In genomic region chr19:2693492-2693891, GRCh38 we compare ENCODE assay signal across 35 cellular contexts. TPM values are rescaled to one million over a fixed set of nuclear protein-coding genes. Genes with fewer than 3 reads are reported as not detected.
A peak's percentile ranks its signal among the peaks of the same experiment; 100 is the strongest.
DNase-seq lines count a peak whose midpoint lies in the region; ATAC-seq and TF ChIP-seq lines count a peak whose summit lies in the region.
"Had no signal": no experiment of that assay in that cellular context is flagged by ENCODE, and none has a peak within 500 bp of the region (broad histone marks: within the 10 kb centered on the region; RNA-seq: fewer than 3 reads in every experiment).

No MANE protein-coding gene starts in this region.

- H3K23ac ChIP-seq in mesendoderm (ENCODE audit: low read length): no peak overlapping the region

- no peak overlapping the region for H3K27ac Mint-ChIP-seq in neural progenitor cell
- H3K27ac Mint-ChIP-seq in activated naive CD4-positive, alpha-beta T cell treated with anti-CD3 and anti-CD28 coated beads, Interleukin-2, amount 10 ng/mL, durations not matched to agents 7 days and 5 days: no peak overlapping the region
- H3K27ac Mint-ChIP-seq: activated naive CD8-positive, alpha-beta T cell; CD4-positive, CD25-positive, alpha-beta regulatory T cell; stimulated activated naive CD8-positive, alpha-beta T cell treated with anti-CD3 and anti-CD28 coated beads, Interleukin-15, Interleukin-2, amounts not matched to agents 100 ng/mL and 50 ng/mL, for 24 hours had no signal

- H3K9me3 ChIP-seq in esophagus muscularis mucosa: no peaks in the 10 kb centered on the region
- no peaks in the 10 kb centered on the region for H3K9me3 ChIP-seq in neural progenitor cell (ENCODE audit: low read depth)
- H3K9me3 ChIP-seq: thyroid gland had no signal

- TF ChIP-seq POLR2A in esophagus muscularis mucosa (IDR thresholded peaks at IDR 0.05; ENCODE audit: low read depth): no peak

- peak; percentile 32 for ATAC-seq in Right ventricle myocardium superior (ENCODE audit: poor library complexity)
- ATAC-seq in Right ventricle myocardium inferior: no peak
- ATAC-seq in HG03469 (IDR thresholded peaks at IDR 0.05; ENCODE audit: unreplicated experiment): no peak

- no peak overlapping the region for H3K56ac ChIP-seq in mesendoderm (ENCODE audit: low read length)

- H3K4me1 ChIP-seq in esophagus muscularis mucosa (peaks cover 26 to 36% (median 28%) of the 10 kb centered on the region in 4 donors), mesendoderm (ENCODE audit: control insufficient read depth, low read depth, low read length) (no peaks in the 10 kb centered on the region), neural progenitor cell (no peaks in the 10 kb centered on the region)
- H3K4me1 ChIP-seq: thyroid gland had no signal

- H3K36me3 ChIP-seq in esophagus muscularis mucosa (peaks cover 0 to 3% (median 0%) of the 10 kb centered on the region in 4 donors), mesendoderm (ENCODE audit: control insufficient read depth, insufficient read depth, low read length) (no peaks in the 10 kb centered on the region), neural progenitor cell (no peaks in the 10 kb centered on the region)
- H3K36me3 ChIP-seq: thyroid gland had no signal

- H3K27ac ChIP-seq in esophagus muscularis mucosa (replicated peaks in 1 of 4): peak overlapping the region in 3 of 4 donors; percentile 16 to 82 (median 44)
- H3K27ac ChIP-seq in mesendoderm (ENCODE audit: low read depth, low read length): no peak overlapping the region
- no peak overlapping the region for H3K27ac ChIP-seq in neural progenitor cell
- H3K27ac ChIP-seq: GM23248, thyroid gland had no signal

- no peaks in the 10 kb centered on the region for H3K36me3 Mint-ChIP-seq in neural progenitor cell
- no peaks in the 10 kb centered on the region for H3K36me3 Mint-ChIP-seq in activated naive CD4-positive, alpha-beta T cell treated with anti-CD3 and anti-CD28 coated beads, Interleukin-2, amount 10 ng/mL, durations not matched to agents 7 days and 5 days
- H3K36me3 Mint-ChIP-seq: activated naive CD8-positive, alpha-beta T cell; CD4-positive, CD25-positive, alpha-beta regulatory T cell had no signal

- no peak for TF ChIP-seq EP300 in esophagus muscularis mucosa (IDR thresholded peaks at IDR 0.05)

- H3K79me2 ChIP-seq in mesendoderm (ENCODE audit: control insufficient read depth, insufficient read depth, low read length) (no peaks in the 10 kb centered on the region), neural progenitor cell (ENCODE audit: low read depth) (no peaks in the 10 kb centered on the region)

- H3K9me3 Mint-ChIP-seq in neural progenitor cell: peaks cover 2% of the 10 kb centered on the region
- no peaks in the 10 kb centered on the region for H3K9me3 Mint-ChIP-seq in activated naive CD4-positive, alpha-beta T cell treated with anti-CD3 and anti-CD28 coated beads, Interleukin-2, amount 10 ng/mL, durations not matched to agents 7 days and 5 days
- H3K9me3 Mint-ChIP-seq: CD4-positive, CD25-positive, alpha-beta regulatory T cell; neural crest cell; stimulated activated naive CD8-positive, alpha-beta T cell treated with anti-CD3 and anti-CD28 coated beads, Interleukin-15, Interleukin-2, amounts not matched to agents 100 ng/mL and 50 ng/mL, for 24 hours had no signal

- H3K4me2 ChIP-seq in mesendoderm (ENCODE audit: low read length): no peak overlapping the region
- H3K4me2 ChIP-seq in neural progenitor cell: no peak overlapping the region
- H3K4me2 ChIP-seq: smooth muscle cell had no signal

- intact Hi-C loops in Right ventricle myocardium superior (cut with DNase I) (no loop called here), Right ventricle myocardium inferior (cut with DNase I) (no loop called here), esophagus muscularis mucosa (cut with DNase I) (no loop called here)

- H3K79me1 ChIP-seq in mesendoderm (ENCODE audit: low read length): no peaks in the 10 kb centered on the region

- DNase-seq in Right ventricle myocardium superior: no peak
- DNase-seq in Right ventricle myocardium inferior (ENCODE audit: missing footprints): no peak
- no peak for DNase-seq in esophagus muscularis mucosa (ENCODE audit: extremely low spot score)
- no peak for DNase-seq in mesendoderm
- DNase-seq in neural progenitor cell (ENCODE audit: low spot score): no peak
- no peak for DNase-seq in SKM-1 treated with dmso at 0.1 percent for 144 hours (lab: John Stamatoyannopoulos, UW; ENCODE audit: unreplicated experiment)
- DNase-seq in activated naive CD4-positive, alpha-beta T cell treated with anti-CD3 and anti-CD28 coated beads, Interleukin-2, amount 10 ng/mL, durations not matched to agents 7 days and 5 days: no peak
- DNase-seq: 8988T; activated CD4-positive, alpha-beta T cell treated with anti-CD3 and anti-CD28 coated beads, Interleukin-2, amount 50 U/mL, for 1 hour; activated CD4-positive, CD25-positive, alpha-beta regulatory T cell; activated effector memory CD4-positive, alpha-beta T cell treated with Interleukin-2 at 50 U/mL for 16 hours; activated T-cell treated with anti-CD3 and anti-CD28 coated beads, Interleukin-2, amount 50 U/mL, for 1 hour; aorta; Calu3; CD4-positive, CD25-positive, alpha-beta regulatory T cell; central memory CD4-positive, alpha-beta T cell; DMS79 treated with DMSO at 0.1 percent for 48 hours; foreskin melanocyte; GF-D8; GM23248; NCI-H1092 treated with DMSO at 0.1 percent for 48 hours; NCI-H187; NCI-H2171; NCI-H510A treated with DMSO at 0.1 percent for 48 hours; RPMI8226; stimulated activated CD4-positive, alpha-beta T cell treated with anti-CD3 and anti-CD28 coated beads, Interleukin-1b, Interleukin-23, amount 100 ng/mL, for 48 hours; T-helper 1 cell; thyroid gland had no signal

- H3K4ac ChIP-seq in mesendoderm (ENCODE audit: low read depth, low read length): no peak overlapping the region

- H3F3A ChIP-seq in neural progenitor cell (ENCODE audit: low read depth): no peaks in the 10 kb centered on the region

- H3K27me3 ChIP-seq in esophagus muscularis mucosa (no peaks in the 10 kb centered on the region), mesendoderm (ENCODE audit: insufficient read depth, low read length, poor library complexity) (no peaks in the 10 kb centered on the region), neural progenitor cell (no peaks in the 10 kb centered on the region)
- H3K27me3 ChIP-seq: thyroid gland had no signal

- no peak overlapping the region for H2BK120ac ChIP-seq in mesendoderm (ENCODE audit: low read depth, low read length)

- 35% methylated on average over 7 of the region's 7 CpGs for WGBS in esophagus muscularis mucosa
- WGBS in mesendoderm (ENCODE audit: extremely low coverage, insufficient coverage, low lambda C conversion rate): no CpG with 5 or more reads among the region's 7 CpGs

- H3K4me3 Mint-ChIP-seq in neural progenitor cell: no peak overlapping the region
- H3K4me3 Mint-ChIP-seq in activated naive CD4-positive, alpha-beta T cell treated with anti-CD3 and anti-CD28 coated beads, Interleukin-2, amount 10 ng/mL, durations not matched to agents 7 days and 5 days: no peak overlapping the region
- H3K4me3 Mint-ChIP-seq: activated naive CD8-positive, alpha-beta T cell; CD4-positive, CD25-positive, alpha-beta regulatory T cell; neural crest cell; stimulated activated naive CD8-positive, alpha-beta T cell treated with anti-CD3 and anti-CD28 coated beads, Interleukin-15, Interleukin-2, amounts not matched to agents 100 ng/mL and 50 ng/mL, for 24 hours had no signal

- CTCF ChIA-PET in activated naive CD4-positive, alpha-beta T cell treated with anti-CD3 and anti-CD28 coated beads, Interleukin-2, amount 10 ng/mL, durations not matched to agents 7 days and 5 days (lab: Charles Lee): no interaction called here

- no peak overlapping the region for H2BK15ac ChIP-seq in mesendoderm (replicated peaks; ENCODE audit: low read depth)

- H3K18ac ChIP-seq in mesendoderm (ENCODE audit: low read length): no peak overlapping the region

- no peak overlapping the region for H3K4me3 ChIP-seq in esophagus muscularis mucosa
- H3K4me3 ChIP-seq in mesendoderm (ENCODE audit: low read length): no peak overlapping the region
- no peak overlapping the region for H3K4me3 ChIP-seq in neural progenitor cell
- H3K4me3 ChIP-seq: GM23248, lung, smooth muscle cell, thyroid gland had no signal

- TF ChIP-seq CTCF in esophagus muscularis mucosa (IDR thresholded peaks at IDR 0.05): no peak
- no peak for TF ChIP-seq CTCF in neural progenitor cell (IDR thresholded peaks at IDR 0.05)

- no peak overlapping the region for H2AK5ac ChIP-seq in mesendoderm (ENCODE audit: low read length)

- no peak overlapping the region for H2AFZ ChIP-seq in neural progenitor cell (replicated peaks)
- H2AFZ ChIP-seq: GM23248 had no signal

- peak overlapping the region; percentile 39 for H4K8ac ChIP-seq in mesendoderm (ENCODE audit: low read depth, low read length)

- H2BK5ac ChIP-seq in mesendoderm (ENCODE audit: low read length): no peak overlapping the region

- H3K4me1 Mint-ChIP-seq in neural progenitor cell: no peaks in the 10 kb centered on the region
- H3K4me1 Mint-ChIP-seq in activated naive CD4-positive, alpha-beta T cell treated with anti-CD3 and anti-CD28 coated beads, Interleukin-2, amount 10 ng/mL, durations not matched to agents 7 days and 5 days: peaks cover 2% of the 10 kb centered on the region

- H3K9ac ChIP-seq in mesendoderm (ENCODE audit: low read length) (no peak overlapping the region), neural progenitor cell (no peak overlapping the region)
- H3K9ac ChIP-seq: GM23248 had no signal

- H4K5ac ChIP-seq in mesendoderm (ENCODE audit: low read length): no peak overlapping the region

- H3K27me3 Mint-ChIP-seq in neural progenitor cell (ENCODE audit: insufficient read depth, low read depth): peaks cover 7% of the 10 kb centered on the region
- peaks cover 6% of the 10 kb centered on the region for H3K27me3 Mint-ChIP-seq in activated naive CD4-positive, alpha-beta T cell treated with anti-CD3 and anti-CD28 coated beads, Interleukin-2, amount 10 ng/mL, durations not matched to agents 7 days and 5 days
- H3K27me3 Mint-ChIP-seq: activated naive CD8-positive, alpha-beta T cell; CD4-positive, CD25-positive, alpha-beta regulatory T cell; stimulated activated naive CD8-positive, alpha-beta T cell treated with anti-CD3 and anti-CD28 coated beads, Interleukin-15, Interleukin-2, amounts not matched to agents 100 ng/mL and 50 ng/mL, for 24 hours had no signal

- no peaks in the 10 kb centered on the region for H4K20me1 ChIP-seq in neural progenitor cell (ENCODE audit: low read depth)

RNA-seq across cellular contexts. Expression of gene GNG7, which starts 9.0 kb away (rescaled TPM):
- 35.2 TPM for total RNA-seq in Right ventricle myocardium superior
- 26.7 TPM for total RNA-seq in Right ventricle myocardium inferior
- 10 to 100 TPM in 3 of 4 donors, 1 to 10 TPM in 1; 6.3 to 18.8 (median 13.0) TPM for total RNA-seq in esophagus muscularis mucosa
- polyA plus RNA-seq in mesendoderm (2013, experiment 1 of 2): 1.2 TPM
- polyA plus RNA-seq in mesendoderm (2013, experiment 2 of 2): 1.2 TPM
- total RNA-seq in neural progenitor cell (ENCODE audit: low replicate concordance): 7.0 and 9.6 TPM in 2 replicates

RNA-seq across cellular contexts. Expression of gene DIRAS1, which starts 27.7 kb away (rescaled TPM):
- total RNA-seq in Right ventricle myocardium superior: 216 TPM
- 200 TPM for total RNA-seq in Right ventricle myocardium inferior
- total RNA-seq in esophagus muscularis mucosa: 10 to 100 TPM in 3 of 4 donors, 1 to 10 TPM in 1; 7.0 to 19.2 (median 14.3) TPM
- polyA plus RNA-seq in mesendoderm (2013, experiment 1 of 2): 4.4 TPM
- 4.9 TPM for polyA plus RNA-seq in mesendoderm (2013, experiment 2 of 2)
- total RNA-seq in neural progenitor cell (ENCODE audit: low replicate concordance): 2.7 and 4.2 TPM in 2 replicates
- total RNA-seq: CD4-positive, CD25-positive, alpha-beta regulatory T cell; HT-29 had no signal
- polyA plus RNA-seq: CD4-positive, CD25-positive, alpha-beta regulatory T cell had no signal

RNA-seq across cellular contexts. Expression of gene SLC39A3, which starts 46.3 kb away (rescaled TPM):
- total RNA-seq in Right ventricle myocardium superior (20.2 TPM), Right ventricle myocardium inferior (24.5 TPM), esophagus muscularis mucosa (10 to 100 TPM; 31.6 to 36.9 (median 33.8) TPM), neural progenitor cell (ENCODE audit: low replicate concordance) (6.1 and 28.5 TPM in 2 replicates)
- 24.2 TPM for polyA plus RNA-seq in mesendoderm (2013, experiment 1 of 2)
- polyA plus RNA-seq in mesendoderm (2013, experiment 2 of 2): 25.8 TPM

Comparison
In these comparisons a context has a peak if more than half of its experiments do, and no peak if none do; other contexts are left out.
1. H3K27ac ChIP-seq: peak in esophagus muscularis mucosa (3 of 4); none in mesendoderm (single experiment) and neural progenitor cell (single experiment).